ENCODE assay signal across 8 cellular contexts in genomic region chr18:76823166-76823539, GRCh38. TPM values are rescaled to one million over a fixed set of nuclear protein-coding genes. Genes with fewer than 3 reads are reported as not detected.
A peak's percentile ranks its signal among the peaks of the same experiment; 100 is the strongest.
DNase-seq lines count a peak whose midpoint lies in the region; ATAC-seq and TF ChIP-seq lines count a peak whose summit lies in the region.

No MANE protein-coding gene starts in this region.

- peak overlapping the region; percentile 76 for H3K9ac ChIP-seq in HUES6 (ENCODE audit: low read length)

- H3K27me3 ChIP-seq in HUES6 (ENCODE audit: control insufficient read depth, insufficient read depth, low read length) = no peaks in the 10 kb centered on the region
- no peaks in the 10 kb centered on the region for H3K27me3 ChIP-seq in mononuclear cell (ENCODE audit: insufficient read depth, low read length)

- peak overlapping the region; percentile 68 for H3K27ac Mint-ChIP-seq in central memory CD8-positive, alpha-beta T cell (ENCODE audit: low read depth)

- H3K4me3 ChIP-seq in HUES6 (ENCODE audit: low read depth, low read length) = peak overlapping the region; percentile 97
- H3K4me3 ChIP-seq in mononuclear cell (ENCODE audit: low read length) = peak overlapping the region; percentile 69

- H3K36me3 ChIP-seq in HUES6 (ENCODE audit: control insufficient read depth, insufficient read depth, low read length) = no peaks in the 10 kb centered on the region

- H3K4me1 ChIP-seq in HUES6 (ENCODE audit: control insufficient read depth, insufficient read depth, low read length) (peaks cover 13% of the 10 kb centered on the region), mononuclear cell (ENCODE audit: insufficient read depth, low read length) (peaks cover 38% of the 10 kb centered on the region)

- H3K36me3 Mint-ChIP-seq in central memory CD8-positive, alpha-beta T cell (ENCODE audit: insufficient read depth) = peaks cover 28% of the 10 kb centered on the region

- no peaks in the 10 kb centered on the region for H3K27me3 Mint-ChIP-seq in central memory CD8-positive, alpha-beta T cell

- peak overlapping the region; percentile 89 for H3K4me3 Mint-ChIP-seq in central memory CD8-positive, alpha-beta T cell

- DNase-seq in central memory CD8-positive, alpha-beta T cell (ENCODE audit: low spot score in 2 of 2) = no peak
- DNase-seq in amniotic stem cell (lab: John Stamatoyannopoulos, UW) (no peak), COR-L47 (lab: John Stamatoyannopoulos, UW) (no peak), DMS153 treated with DMSO at 0.1 percent for 48 hours (lab: John Stamatoyannopoulos, UW; ENCODE audit: unreplicated experiment) (no peak)
- no peak for DNase-seq in stimulated activated CD4-positive, alpha-beta T cell treated with anti-CD3 and anti-CD28 coated beads, Interleukin-12 subunit alpha, Interleukin-12 subunit beta, amount 100 ng/mL, for 4 hours

- no peaks in the 10 kb centered on the region for H3K9me3 Mint-ChIP-seq in central memory CD8-positive, alpha-beta T cell

- no peak for ATAC-seq in central memory CD8-positive, alpha-beta T cell (replicated peaks; ENCODE audit: extremely low read depth, poor library complexity, severe bottlenecking)

- H3K9me3 ChIP-seq in HUES6 (ENCODE audit: control insufficient read depth, insufficient read depth, low read depth, low read length) (no peaks in the 10 kb centered on the region), mononuclear cell (ENCODE audit: low read depth, low read length) (no peaks in the 10 kb centered on the region)

- TF ChIP-seq CTCF in 22Rv1 (IDR thresholded peaks at IDR 0.05) = no peak

- peaks cover 54% of the 10 kb centered on the region for H3K4me1 Mint-ChIP-seq in central memory CD8-positive, alpha-beta T cell

- H3K27ac ChIP-seq in 22Rv1 (peak overlapping the region; percentile 94), HUES6 (ENCODE audit: low read depth, low read length) (peak overlapping the region; percentile 77; the same call in 1 of the 2 replicates)

RNA-seq across cellular contexts. Expression of gene ZNF236, which starts 0.8 kb away (rescaled TPM):
- 21.4 TPM for total RNA-seq in mononuclear cell
